Comparison of ENCODE assay signal across 15 cellular contexts in genomic region chr3:189353988-189354735, GRCh38.
DNase-seq lines count a peak whose midpoint lies in the region; ATAC-seq, FAIRE-seq and TF ChIP-seq lines count a peak whose summit lies in the region.
"Had no signal": no experiment of that assay in that cellular context is flagged by ENCODE, and none has a peak within 500 bp of the region (broad histone marks: within the 10 kb centered on the region; RNA-seq: fewer than 3 reads in every experiment).

No MANE protein-coding gene starts in this region.

- peak; percentile 85 for FAIRE-seq in GM12892 (lab: Jason Lieb, UNC)
- FAIRE-seq: GM18507 had no signal

- TF ChIP-seq POLR2A in GM12892 (IDR thresholded peaks at IDR 0.05; ENCODE audit: low read depth, low read length) = no peak
- TF ChIP-seq POLR2A in prostate gland (IDR thresholded peaks at IDR 0.05) = no peak
- no peak for TF ChIP-seq POLR2A in adrenal gland (IDR thresholded peaks at IDR 0.05)

- H3K27ac ChIP-seq in epithelial cell of prostate (peak overlapping the region; percentile 95), prostate gland (peak overlapping the region; percentile 19 to 57), adrenal gland (no peak overlapping the region)
- H3K27ac ChIP-seq: HL-60 had no signal

- ATAC-seq in HG03457 (IDR thresholded peaks at IDR 0.05; ENCODE audit: unreplicated experiment) = no peak

- TF ChIP-seq CTCF in prostate gland (IDR thresholded peaks at IDR 0.05) (no peak), adrenal gland (IDR thresholded peaks at IDR 0.05) (no peak)

- H3K4me1 ChIP-seq in prostate gland (replicated peaks) (peaks cover 9% of the 10 kb centered on the region), adrenal gland (replicated peaks in 1 of 2) (peaks cover 0 to 9% of the 10 kb centered on the region in 2 donors)

- no peaks in the 10 kb centered on the region for H3K9me3 ChIP-seq in prostate gland
- H3K9me3 ChIP-seq in adrenal gland (replicated peaks in 1 of 3) = no peaks in the 10 kb centered on the region

- H3K36me3 ChIP-seq in prostate gland = no peaks in the 10 kb centered on the region
- H3K36me3 ChIP-seq in adrenal gland (replicated peaks in 1 of 2) = no peaks in the 10 kb centered on the region

- no peak for DNase-seq in GM12892 (ENCODE audit: insufficient read length)
- peak; percentile 68 for DNase-seq in NCI-H69 (lab: John Stamatoyannopoulos, UW)
- peak; percentile 26 for DNase-seq in epithelial cell of prostate (ENCODE audit: low read depth, low spot score)
- no peak for DNase-seq in prostate gland (ENCODE audit: low spot score)
- no peak for DNase-seq in adrenal gland
- no peak for DNase-seq in NCI-H1048 (lab: John Stamatoyannopoulos, UW)
- no peak for DNase-seq in stimulated activated CD4-positive, alpha-beta T cell treated with anti-CD3 and anti-CD28 coated beads, Interleukin-2, amount 100 ng/mL, for 48 hours
- DNase-seq: dermis blood vessel endothelial cell, Kasumi-1, naive B cell, NCI-H1436 treated with DMSO at 0.1 percent for 48 hours, NCI-H446 had no signal

- H3K4me3 ChIP-seq in prostate gland = no peak overlapping the region
- no peak overlapping the region for H3K4me3 ChIP-seq in adrenal gland

- intact Hi-C loops in prostate gland (cut with DNase I) = no loop called here
- intact Hi-C loops in adrenal gland (cut with DNase I) = no loop called here

- H3K27me3 ChIP-seq in prostate gland (replicated peaks; ENCODE audit: insufficient read depth) = no peaks in the 10 kb centered on the region
- H3K27me3 ChIP-seq in adrenal gland = no peaks in the 10 kb centered on the region

- 33% methylated on average over 4 of the region's 4 CpGs for WGBS in prostate gland
- 80 to 90% (median 84%) methylated on average over 4 of the region's 4 CpGs for WGBS in adrenal gland, 4 donors

Comparison
In these comparisons a context has a peak if more than half of its experiments do, and no peak if none do; other contexts are left out.
1. DNase-seq: peak in NCI-H69 (single experiment) and epithelial cell of prostate (single experiment); none in GM12892 (single experiment), prostate gland (single experiment), adrenal gland (0 of 7), NCI-H1048 (single experiment) and stimulated activated CD4-positive, alpha-beta T cell treated with anti-CD3 and anti-CD28 coated beads, Interleukin-2, amount 100 ng/mL, for 48 hours (0 of 2).
2. H3K27ac ChIP-seq: peak in epithelial cell of prostate (single experiment) and prostate gland (2 of 2); none in adrenal gland (0 of 5).